ENCODE assay signal across 16 cellular contexts in genomic region chr2:171320731-171321130, GRCh38.
DNase-seq lines count a peak whose midpoint lies in the region; ATAC-seq and TF ChIP-seq lines count a peak whose summit lies in the region.
"Had no signal": no experiment of that assay in that cellular context is flagged by ENCODE, and none has a peak within 500 bp of the region (broad histone marks: within the 10 kb centered on the region; RNA-seq: fewer than 3 reads in every experiment).

No MANE protein-coding gene starts in this region.

- H3K27me3 Mint-ChIP-seq in activated naive CD4-positive, alpha-beta T cell treated with anti-CD3 and anti-CD28 coated beads, Interleukin-2, amount 10 ng/mL, durations not matched to agents 7 days and 5 days = no peaks in the 10 kb centered on the region
- H3K27me3 Mint-ChIP-seq in activated naive CD8-positive, alpha-beta T cell treated with anti-CD3 and anti-CD28 coated beads for 36 hours = no peaks in the 10 kb centered on the region
- H3K27me3 Mint-ChIP-seq in endodermal cell (ENCODE audit: insufficient read depth) = peaks cover 46% of the 10 kb centered on the region
- H3K27me3 Mint-ChIP-seq: effector memory CD8-positive, alpha-beta T cell had no signal

- DNase-seq in activated naive CD4-positive, alpha-beta T cell treated with anti-CD3 and anti-CD28 coated beads, Interleukin-2, amount 50 U/mL, for 72 hours (ENCODE audit: low spot score in 2 of 2) = no peak
- no peak for DNase-seq in activated naive CD4-positive, alpha-beta T cell treated with anti-CD3 and anti-CD28 coated beads, Interleukin-2, amount 10 ng/mL, durations not matched to agents 7 days and 5 days
- DNase-seq in activated naive CD8-positive, alpha-beta T cell treated with anti-CD3 and anti-CD28 coated beads for 36 hours = no peak
- no peak for DNase-seq in endodermal cell
- no peak for DNase-seq in HK-2 (ENCODE audit: unreplicated experiment)
- DNase-seq in retina = no peak
- DNase-seq: activated CD4-positive, alpha-beta T cell treated with anti-CD3 and anti-CD28 coated beads for 1 hour; effector memory CD8-positive, alpha-beta T cell; head of caudate nucleus; lower lobe of right lung; ovary; stimulated activated CD4-positive, alpha-beta T cell treated with anti-CD3 and anti-CD28 coated beads, Interleukin-2, amount 100 ng/mL, for 24 hours had no signal

- peaks cover 48% of the 10 kb centered on the region for H3K4me1 Mint-ChIP-seq in activated naive CD4-positive, alpha-beta T cell treated with anti-CD3 and anti-CD28 coated beads, Interleukin-2, amount 10 ng/mL, durations not matched to agents 7 days and 5 days
- peaks cover 56% of the 10 kb centered on the region for H3K4me1 Mint-ChIP-seq in activated naive CD8-positive, alpha-beta T cell treated with anti-CD3 and anti-CD28 coated beads for 36 hours
- peaks cover 62% of the 10 kb centered on the region for H3K4me1 Mint-ChIP-seq in endodermal cell

- H3K27ac ChIP-seq in HUES64 (ENCODE audit: low read depth, low read length) = peak overlapping the region; percentile 98; the same call in 1 of the 2 replicates
- H3K27ac ChIP-seq in stomach smooth muscle (ENCODE audit: low read length) = peak overlapping the region; percentile 53
- no peak overlapping the region for H3K27ac ChIP-seq in endodermal cell (ENCODE audit: low read depth, low read length)
- H3K27ac ChIP-seq: lower lobe of right lung, ovary, SJSA1 had no signal

- no peaks in the 10 kb centered on the region for H3K9me3 ChIP-seq in HUES64 (ENCODE audit: insufficient read depth, low read depth, low read length)
- H3K9me3 ChIP-seq in stomach smooth muscle (ENCODE audit: control insufficient read depth in 2 of 2, low read length in 2 of 2) = no peaks in the 10 kb centered on the region
- no peaks in the 10 kb centered on the region for H3K9me3 ChIP-seq in endodermal cell (ENCODE audit: control insufficient read depth, low read length)
- H3K9me3 ChIP-seq: lower lobe of right lung, ovary, SJSA1 had no signal

- H3K4me1 ChIP-seq in HUES64 (ENCODE audit: insufficient read depth, low read length) = peaks cover 69% of the 10 kb centered on the region
- H3K4me1 ChIP-seq in stomach smooth muscle (ENCODE audit: control insufficient read depth, insufficient read depth, low read length) = peaks cover 34% of the 10 kb centered on the region
- peaks cover 18% of the 10 kb centered on the region for H3K4me1 ChIP-seq in endodermal cell (ENCODE audit: control insufficient read depth, insufficient read depth, low read length)
- H3K4me1 ChIP-seq: lower lobe of right lung, SJSA1 had no signal

- H3K36me3 Mint-ChIP-seq in activated naive CD4-positive, alpha-beta T cell treated with anti-CD3 and anti-CD28 coated beads, Interleukin-2, amount 50 U/mL, for 72 hours = peaks cover 8 to 58% of the 10 kb centered on the region in 2 donors
- H3K36me3 Mint-ChIP-seq in activated naive CD4-positive, alpha-beta T cell treated with anti-CD3 and anti-CD28 coated beads, Interleukin-2, amount 10 ng/mL, durations not matched to agents 7 days and 5 days = peaks cover 15% of the 10 kb centered on the region
- peaks cover 69% of the 10 kb centered on the region for H3K36me3 Mint-ChIP-seq in activated naive CD8-positive, alpha-beta T cell treated with anti-CD3 and anti-CD28 coated beads for 36 hours
- H3K36me3 Mint-ChIP-seq in endodermal cell (ENCODE audit: low read depth) = peaks cover 13% of the 10 kb centered on the region

- no peak for ATAC-seq in activated naive CD4-positive, alpha-beta T cell treated with anti-CD3 and anti-CD28 coated beads, Interleukin-2, amount 50 U/mL, for 72 hours
- ATAC-seq: effector memory CD8-positive, alpha-beta T cell; lower lobe of right lung; Panc1 had no signal

- H3K4me3 ChIP-seq in HUES64 (ENCODE audit: low read length) (no peak overlapping the region), stomach smooth muscle (ENCODE audit: low read length in 2 of 2) (no peak overlapping the region), endodermal cell (ENCODE audit: low read length) (no peak overlapping the region)
- H3K4me3 ChIP-seq: lower lobe of right lung, ovary, SJSA1 had no signal

- peaks cover 0 to 3% of the 10 kb centered on the region in 2 donors for H3K9me3 Mint-ChIP-seq in activated naive CD4-positive, alpha-beta T cell treated with anti-CD3 and anti-CD28 coated beads, Interleukin-2, amount 50 U/mL, for 72 hours
- no peaks in the 10 kb centered on the region for H3K9me3 Mint-ChIP-seq in activated naive CD4-positive, alpha-beta T cell treated with anti-CD3 and anti-CD28 coated beads, Interleukin-2, amount 10 ng/mL, durations not matched to agents 7 days and 5 days
- H3K9me3 Mint-ChIP-seq in activated naive CD8-positive, alpha-beta T cell treated with anti-CD3 and anti-CD28 coated beads for 36 hours = peaks cover 2% of the 10 kb centered on the region
- H3K9me3 Mint-ChIP-seq in endodermal cell = no peaks in the 10 kb centered on the region
- H3K9me3 Mint-ChIP-seq: effector memory CD8-positive, alpha-beta T cell had no signal

- H3K27ac Mint-ChIP-seq in activated naive CD4-positive, alpha-beta T cell treated with anti-CD3 and anti-CD28 coated beads, Interleukin-2, amount 50 U/mL, for 72 hours = peak overlapping the region; percentile 92 to 99
- no peak overlapping the region for H3K27ac Mint-ChIP-seq in activated naive CD4-positive, alpha-beta T cell treated with anti-CD3 and anti-CD28 coated beads, Interleukin-2, amount 10 ng/mL, durations not matched to agents 7 days and 5 days
- H3K27ac Mint-ChIP-seq in activated naive CD8-positive, alpha-beta T cell treated with anti-CD3 and anti-CD28 coated beads for 36 hours = peak overlapping the region; percentile 99
- H3K27ac Mint-ChIP-seq in endodermal cell = no peak overlapping the region

- H3K36me3 ChIP-seq in HUES64 (ENCODE audit: insufficient read depth, low read length) (0 out of 2 replicates have a peak, but pooled peaks cover 4% of the 10 kb centered on the region), stomach smooth muscle (ENCODE audit: control insufficient read depth in 2 of 2, insufficient read depth in 2 of 2, low read length in 2 of 2) (peaks cover 0 to 2% of the 10 kb centered on the region in 2 donors), endodermal cell (ENCODE audit: control insufficient read depth, insufficient read depth, low read length) (no peaks in the 10 kb centered on the region)
- H3K36me3 ChIP-seq: lower lobe of right lung, ovary had no signal

- CTCF ChIA-PET in activated naive CD4-positive, alpha-beta T cell treated with anti-CD3 and anti-CD28 coated beads, Interleukin-2, amount 10 ng/mL, durations not matched to agents 7 days and 5 days (lab: Charles Lee) = interaction anchor here (3.6 kb wide), 1 partner anchor 96 kb away, joined by 15 read pairs; no protein-coding TSS in a partner anchor

- H3K9ac ChIP-seq in HUES64 (ENCODE audit: low read depth, low read length) (no peak overlapping the region), stomach smooth muscle (ENCODE audit: low read length in 2 of 2) (peak overlapping the region in 1 of 2 donors; percentile 1), endodermal cell (ENCODE audit: extremely low read depth, low read length, poor library complexity, severe bottlenecking) (no peak overlapping the region)

- H3K27me3 ChIP-seq in HUES64 (ENCODE audit: insufficient read depth, low read length) (no peaks in the 10 kb centered on the region), stomach smooth muscle (ENCODE audit: control insufficient read depth in 1 of 2, insufficient read depth in 2 of 2, low read length in 2 of 2) (no peaks in the 10 kb centered on the region), endodermal cell (ENCODE audit: control insufficient read depth, insufficient read depth, low read length, poor library complexity, severe bottlenecking) (peaks cover 34% of the 10 kb centered on the region)
- H3K27me3 ChIP-seq: ovary, SJSA1 had no signal

- H3K4me3 Mint-ChIP-seq in activated naive CD4-positive, alpha-beta T cell treated with anti-CD3 and anti-CD28 coated beads, Interleukin-2, amount 10 ng/mL, durations not matched to agents 7 days and 5 days = no peak overlapping the region
- no peak overlapping the region for H3K4me3 Mint-ChIP-seq in activated naive CD8-positive, alpha-beta T cell treated with anti-CD3 and anti-CD28 coated beads for 36 hours
- H3K4me3 Mint-ChIP-seq in endodermal cell = no peak overlapping the region

- TF ChIP-seq CTCF in endodermal cell (conservative IDR thresholded peaks at IDR 0.05) = no peak

Comparison
In these comparisons a context has a peak if more than half of its experiments do, and no peak if none do; other contexts are left out.
1. H3K27ac Mint-ChIP-seq: peak in activated naive CD4-positive, alpha-beta T cell treated with anti-CD3 and anti-CD28 coated beads, Interleukin-2, amount 50 U/mL, for 72 hours (2 of 2) and activated naive CD8-positive, alpha-beta T cell treated with anti-CD3 and anti-CD28 coated beads for 36 hours (single experiment); none in activated naive CD4-positive, alpha-beta T cell treated with anti-CD3 and anti-CD28 coated beads, Interleukin-2, amount 10 ng/mL, durations not matched to agents 7 days and 5 days (single experiment) and endodermal cell (single experiment).